Comparison of ENCODE assay signal across 1 cellular context in the genomic region with DNA sequence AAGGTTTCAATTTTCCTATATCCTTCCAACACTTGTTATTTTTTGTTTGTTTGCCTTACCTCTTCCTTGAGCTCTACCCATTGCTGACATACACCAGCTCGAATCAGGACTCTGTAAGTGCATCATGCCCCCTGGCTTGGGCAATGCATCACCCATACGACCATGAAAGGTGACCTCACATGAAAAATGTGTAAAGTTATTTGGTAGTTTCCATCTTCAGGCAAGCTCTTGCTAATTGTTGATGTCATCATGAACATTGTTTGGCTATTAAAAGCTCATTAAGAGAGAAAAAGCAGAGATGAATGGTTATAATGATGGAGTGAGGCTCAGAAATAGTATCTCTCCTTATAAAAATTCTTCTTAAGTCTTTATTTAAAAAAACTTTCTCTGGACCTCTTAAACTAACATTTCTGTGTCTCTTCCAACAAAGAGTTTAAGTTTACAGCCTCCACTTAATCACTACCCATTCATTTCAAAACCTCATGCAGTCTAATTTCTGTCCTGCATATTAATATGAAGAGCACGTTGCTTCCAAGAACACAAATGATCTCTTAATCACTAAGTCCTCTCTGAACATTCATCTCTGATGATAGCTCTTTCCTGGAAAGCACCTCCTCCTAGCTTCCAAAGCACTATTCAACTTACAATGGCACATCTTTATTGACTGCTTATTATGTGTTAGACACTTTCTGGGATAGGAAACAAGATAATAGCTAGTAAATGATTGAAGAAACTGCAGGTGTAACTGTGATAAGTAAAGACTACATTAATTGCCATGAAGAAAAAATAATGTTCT.
TF ChIP-seq lines count a peak whose summit lies in the region.

No MANE protein-coding gene starts in this region.

TF ChIP-seq in SK-N-SH, 30 proteins besides CTCF, POLR2A, EP300 and RAD21:
- TF ChIP-seq, protein P1, sequence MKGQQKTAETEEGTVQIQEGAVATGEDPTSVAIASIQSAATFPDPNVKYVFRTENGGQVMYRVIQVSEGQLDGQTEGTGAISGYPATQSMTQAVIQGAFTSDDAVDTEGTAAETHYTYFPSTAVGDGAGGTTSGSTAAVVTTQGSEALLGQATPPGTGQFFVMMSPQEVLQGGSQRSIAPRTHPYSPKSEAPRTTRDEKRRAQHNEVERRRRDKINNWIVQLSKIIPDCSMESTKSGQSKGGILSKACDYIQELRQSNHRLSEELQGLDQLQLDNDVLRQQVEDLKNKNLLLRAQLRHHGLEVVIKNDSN (IDR thresholded peaks at IDR 0.05; ENCODE audit: borderline replicate concordance, low read depth), result no peak
- TF ChIP-seq, protein P2, sequence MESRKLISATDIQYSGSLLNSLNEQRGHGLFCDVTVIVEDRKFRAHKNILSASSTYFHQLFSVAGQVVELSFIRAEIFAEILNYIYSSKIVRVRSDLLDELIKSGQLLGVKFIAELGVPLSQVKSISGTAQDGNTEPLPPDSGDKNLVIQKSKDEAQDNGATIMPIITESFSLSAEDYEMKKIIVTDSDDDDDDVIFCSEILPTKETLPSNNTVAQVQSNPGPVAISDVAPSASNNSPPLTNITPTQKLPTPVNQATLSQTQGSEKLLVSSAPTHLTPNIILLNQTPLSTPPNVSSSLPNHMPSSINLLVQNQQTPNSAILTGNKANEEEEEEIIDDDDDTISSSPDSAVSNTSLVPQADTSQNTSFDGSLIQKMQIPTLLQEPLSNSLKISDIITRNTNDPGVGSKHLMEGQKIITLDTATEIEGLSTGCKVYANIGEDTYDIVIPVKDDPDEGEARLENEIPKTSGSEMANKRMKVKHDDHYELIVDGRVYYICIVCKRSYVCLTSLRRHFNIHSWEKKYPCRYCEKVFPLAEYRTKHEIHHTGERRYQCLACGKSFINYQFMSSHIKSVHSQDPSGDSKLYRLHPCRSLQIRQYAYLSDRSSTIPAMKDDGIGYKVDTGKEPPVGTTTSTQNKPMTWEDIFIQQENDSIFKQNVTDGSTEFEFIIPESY (IDR thresholded peaks at IDR 0.05; ENCODE audit: borderline replicate concordance, low read depth), result no peak
- TF ChIP-seq, protein P3, sequence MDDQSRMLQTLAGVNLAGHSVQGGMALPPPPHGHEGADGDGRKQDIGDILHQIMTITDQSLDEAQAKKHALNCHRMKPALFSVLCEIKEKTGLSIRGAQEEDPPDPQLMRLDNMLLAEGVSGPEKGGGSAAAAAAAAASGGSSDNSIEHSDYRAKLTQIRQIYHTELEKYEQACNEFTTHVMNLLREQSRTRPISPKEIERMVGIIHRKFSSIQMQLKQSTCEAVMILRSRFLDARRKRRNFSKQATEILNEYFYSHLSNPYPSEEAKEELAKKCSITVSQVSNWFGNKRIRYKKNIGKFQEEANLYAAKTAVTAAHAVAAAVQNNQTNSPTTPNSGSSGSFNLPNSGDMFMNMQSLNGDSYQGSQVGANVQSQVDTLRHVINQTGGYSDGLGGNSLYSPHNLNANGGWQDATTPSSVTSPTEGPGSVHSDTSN (IDR thresholded peaks at IDR 0.05), result no peak
- TF ChIP-seq, protein P4, sequence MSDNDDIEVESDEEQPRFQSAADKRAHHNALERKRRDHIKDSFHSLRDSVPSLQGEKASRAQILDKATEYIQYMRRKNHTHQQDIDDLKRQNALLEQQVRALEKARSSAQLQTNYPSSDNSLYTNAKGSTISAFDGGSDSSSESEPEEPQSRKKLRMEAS (IDR thresholded peaks at IDR 0.05; ENCODE audit: low read depth), result no peak
- no peak for TF ChIP-seq TCF12 (IDR thresholded peaks at IDR 0.05)
